ENCODE assay signal across 10 cellular contexts in genomic region chr3:52671676-52672075, GRCh38. TPM values are rescaled to one million over a fixed set of nuclear protein-coding genes. Genes with fewer than 3 reads are reported as not detected.
A peak's percentile ranks its signal among the peaks of the same experiment; 100 is the strongest.
DNase-seq lines count a peak whose midpoint lies in the region; ATAC-seq lines count a peak whose summit lies in the region.
"Had no signal": no experiment of that assay in that cellular context is flagged by ENCODE, and none has a peak within 500 bp of the region (broad histone marks: within the 10 kb centered on the region; RNA-seq: fewer than 3 reads in every experiment).

No MANE protein-coding gene starts in this region.

- intact Hi-C loops in activated T-helper 2 cell treated with anti-CD3 and anti-CD28 coated beads, Interferon-gamma antibody, Interleukin-2, Interleukin-4, amounts not matched to agents 10 μg/mL and 5 μg/mL and 100 μg/mL, durations not matched to agents 14 hours and 24 hours and 36 hours (cut with micrococcal nuclease), result loop anchor here (1.0 kb wide), 1 partner anchor 11 kb away; no protein-coding TSS in a partner anchor

- H3K4me3 Mint-ChIP-seq in activated T-cell treated with anti-CD3 and anti-CD28 coated beads, Interleukin-2, amount 50 U/mL, for 4 hours, result peak overlapping the region; percentile 28
- H3K4me3 Mint-ChIP-seq in activated T-helper 2 cell treated with anti-CD3 and anti-CD28 coated beads, Interferon-gamma antibody, Interleukin-2, Interleukin-4, amounts not matched to agents 10 μg/mL and 5 μg/mL and 100 μg/mL, durations not matched to agents 14 hours and 24 hours and 36 hours (ENCODE audit: low read depth), result no peak overlapping the region
- H3K4me3 Mint-ChIP-seq in immature natural killer cell, result peak overlapping the region in 1 of 5 donors; percentile 69

- no peak overlapping the region for H3K4me3 ChIP-seq in subcutaneous abdominal adipose tissue (ENCODE audit: low read depth in 1 of 5, low read length in 5 of 5)

- peaks cover 23% of the 10 kb centered on the region for H3K4me1 Mint-ChIP-seq in activated T-cell treated with anti-CD3 and anti-CD28 coated beads, Interleukin-2, amount 50 U/mL, for 4 hours (ENCODE audit: low read depth)
- H3K4me1 Mint-ChIP-seq in activated T-helper 2 cell treated with anti-CD3 and anti-CD28 coated beads, Interferon-gamma antibody, Interleukin-2, Interleukin-4, amounts not matched to agents 10 μg/mL and 5 μg/mL and 100 μg/mL, durations not matched to agents 14 hours and 24 hours and 36 hours (ENCODE audit: low read depth), result peaks cover 27% of the 10 kb centered on the region
- peaks cover 23 to 31% of the 10 kb centered on the region in 2 donors for H3K4me1 Mint-ChIP-seq in immature natural killer cell

- no peak for ATAC-seq in activated T-cell treated with anti-CD3 and anti-CD28 coated beads, Interleukin-2, amount 50 U/mL, for 4 hours
- ATAC-seq in GM21526 (IDR thresholded peaks at IDR 0.05; ENCODE audit: low FRiP score, unreplicated experiment), result no peak

- H3K9ac ChIP-seq in subcutaneous abdominal adipose tissue (ENCODE audit: low read length in 5 of 5), result peak overlapping the region in 1 of 5 donors; percentile 53

- peaks cover 30% of the 10 kb centered on the region for H3K36me3 Mint-ChIP-seq in activated T-cell treated with anti-CD3 and anti-CD28 coated beads, Interleukin-2, amount 50 U/mL, for 4 hours (ENCODE audit: insufficient read depth)
- H3K36me3 Mint-ChIP-seq in activated T-helper 2 cell treated with anti-CD3 and anti-CD28 coated beads, Interferon-gamma antibody, Interleukin-2, Interleukin-4, amounts not matched to agents 10 μg/mL and 5 μg/mL and 100 μg/mL, durations not matched to agents 14 hours and 24 hours and 36 hours (ENCODE audit: low read depth), result peaks cover 62% of the 10 kb centered on the region
- peaks cover 11 to 32% (median 17%) of the 10 kb centered on the region in 3 donors for H3K36me3 Mint-ChIP-seq in immature natural killer cell

- H3K36me3 ChIP-seq in subcutaneous abdominal adipose tissue (ENCODE audit: control insufficient read depth in 5 of 5, insufficient read depth in 5 of 5, low read length in 5 of 5), result peaks cover 25 to 64% (median 42%) of the 10 kb centered on the region in 5 donors

- no peaks in the 10 kb centered on the region for H3K9me3 ChIP-seq in subcutaneous abdominal adipose tissue (ENCODE audit: control insufficient read depth in 5 of 5, low read length in 5 of 5)

- peaks cover 0 to 24% (median 11%) of the 10 kb centered on the region in 5 donors for H3K4me1 ChIP-seq in subcutaneous abdominal adipose tissue (ENCODE audit: control insufficient read depth in 5 of 5, insufficient read depth in 5 of 5, low read length in 5 of 5)

- H3K27me3 Mint-ChIP-seq in activated T-cell treated with anti-CD3 and anti-CD28 coated beads, Interleukin-2, amount 50 U/mL, for 4 hours (ENCODE audit: low read depth), result no peaks in the 10 kb centered on the region
- no peaks in the 10 kb centered on the region for H3K27me3 Mint-ChIP-seq in activated T-helper 2 cell treated with anti-CD3 and anti-CD28 coated beads, Interferon-gamma antibody, Interleukin-2, Interleukin-4, amounts not matched to agents 10 μg/mL and 5 μg/mL and 100 μg/mL, durations not matched to agents 14 hours and 24 hours and 36 hours (ENCODE audit: low read depth)
- no peaks in the 10 kb centered on the region for H3K27me3 Mint-ChIP-seq in immature natural killer cell (ENCODE audit: low read depth in 3 of 3)

- peak overlapping the region; percentile 64 for H3K27ac ChIP-seq in subcutaneous abdominal adipose tissue (ENCODE audit: low read depth, low read length)

- H3K27ac Mint-ChIP-seq in activated T-helper 2 cell treated with anti-CD3 and anti-CD28 coated beads, Interferon-gamma antibody, Interleukin-2, Interleukin-4, amounts not matched to agents 10 μg/mL and 5 μg/mL and 100 μg/mL, durations not matched to agents 14 hours and 24 hours and 36 hours, result peak overlapping the region; percentile 98
- peak overlapping the region; percentile 22 to 91 (median 73) for H3K27ac Mint-ChIP-seq in immature natural killer cell

- DNase-seq in activated T-cell treated with anti-CD3 and anti-CD28 coated beads, Interleukin-2, amount 50 U/mL, for 4 hours, result no peak
- no peak for DNase-seq in activated T-cell treated with anti-CD3 and anti-CD28 coated beads, Interleukin-2, amount 50 U/mL, for 1 hour
- DNase-seq in activated T-helper 2 cell treated with anti-CD3 and anti-CD28 coated beads, Interferon-gamma antibody, Interleukin-2, Interleukin-4, amounts not matched to agents 10 μg/mL and 5 μg/mL and 100 μg/mL, durations not matched to agents 14 hours and 24 hours and 36 hours (ENCODE audit: low spot score), result no peak
- DNase-seq in immature natural killer cell (no peak), NCI-H1417 (lab: John Stamatoyannopoulos, UW) (no peak), NCI-H128 (lab: John Stamatoyannopoulos, UW; ENCODE audit: unreplicated experiment) (no peak)
- DNase-seq: EL, KBM-7 had no signal

- H3K27me3 ChIP-seq in subcutaneous abdominal adipose tissue (ENCODE audit: control insufficient read depth in 5 of 5, insufficient read depth in 4 of 5, low read length in 5 of 5), result no peaks in the 10 kb centered on the region

- no peaks in the 10 kb centered on the region for H3K9me3 Mint-ChIP-seq in activated T-cell treated with anti-CD3 and anti-CD28 coated beads, Interleukin-2, amount 50 U/mL, for 4 hours
- no peaks in the 10 kb centered on the region for H3K9me3 Mint-ChIP-seq in activated T-helper 2 cell treated with anti-CD3 and anti-CD28 coated beads, Interferon-gamma antibody, Interleukin-2, Interleukin-4, amounts not matched to agents 10 μg/mL and 5 μg/mL and 100 μg/mL, durations not matched to agents 14 hours and 24 hours and 36 hours
- H3K9me3 Mint-ChIP-seq in immature natural killer cell, result peaks cover 0 to 1% (median 0%) of the 10 kb centered on the region in 6 donors

RNA-seq across cellular contexts. Expression of gene PBRM1, which starts 14.0 kb away (rescaled TPM):
- 10 to 100 TPM; 55.9 to 65.2 (median 64.4) TPM for total RNA-seq in activated T-cell treated with anti-CD3 and anti-CD28 coated beads, Interleukin-2, amount 50 U/mL, for 4 hours
- total RNA-seq in activated T-helper 2 cell treated with anti-CD3 and anti-CD28 coated beads, Interferon-gamma antibody, Interleukin-2, Interleukin-4, amounts not matched to agents 10 μg/mL and 5 μg/mL and 100 μg/mL, durations not matched to agents 14 hours and 24 hours and 36 hours, result 60.4 and 66.3 TPM in 2 replicates
- 100 to 1,000 TPM in 1 of 3 donors, 10 to 100 TPM in 2; 52.4 to 116 (median 66.4) TPM for polyA plus RNA-seq in immature natural killer cell

RNA-seq across cellular contexts. Expression of gene GNL3, which starts 14.2 kb away (rescaled TPM):
- 100 to 1,000 TPM; 324 to 336 (median 330) TPM for total RNA-seq in activated T-cell treated with anti-CD3 and anti-CD28 coated beads, Interleukin-2, amount 50 U/mL, for 4 hours
- total RNA-seq in activated T-helper 2 cell treated with anti-CD3 and anti-CD28 coated beads, Interferon-gamma antibody, Interleukin-2, Interleukin-4, amounts not matched to agents 10 μg/mL and 5 μg/mL and 100 μg/mL, durations not matched to agents 14 hours and 24 hours and 36 hours, result 226 and 235 TPM in 2 replicates
- polyA plus RNA-seq in immature natural killer cell, result 10 to 100 TPM; 27.4 to 43.3 (median 28.0) TPM

RNA-seq across cellular contexts. Expression of gene GLT8D1, which starts 33.9 kb away (rescaled TPM):
- 10 to 100 TPM; 30.1 to 31.9 (median 30.6) TPM for total RNA-seq in activated T-cell treated with anti-CD3 and anti-CD28 coated beads, Interleukin-2, amount 50 U/mL, for 4 hours
- total RNA-seq in activated T-helper 2 cell treated with anti-CD3 and anti-CD28 coated beads, Interferon-gamma antibody, Interleukin-2, Interleukin-4, amounts not matched to agents 10 μg/mL and 5 μg/mL and 100 μg/mL, durations not matched to agents 14 hours and 24 hours and 36 hours, result 37.6 and 38.7 TPM in 2 replicates
- 10 to 100 TPM; 72.7 to 81.9 (median 73.5) TPM for polyA plus RNA-seq in immature natural killer cell

RNA-seq across cellular contexts. Expression of gene SPCS1, which starts 34.2 kb away (rescaled TPM):
- 100 to 1,000 TPM; 150 to 171 (median 151) TPM for total RNA-seq in activated T-cell treated with anti-CD3 and anti-CD28 coated beads, Interleukin-2, amount 50 U/mL, for 4 hours
- 124 and 125 TPM in 2 replicates for total RNA-seq in activated T-helper 2 cell treated with anti-CD3 and anti-CD28 coated beads, Interferon-gamma antibody, Interleukin-2, Interleukin-4, amounts not matched to agents 10 μg/mL and 5 μg/mL and 100 μg/mL, durations not matched to agents 14 hours and 24 hours and 36 hours
- 100 to 1,000 TPM; 261 to 411 (median 304) TPM for polyA plus RNA-seq in immature natural killer cell
